Comparison of ENCODE assay signal across 3 cellular contexts in the genomic region with DNA sequence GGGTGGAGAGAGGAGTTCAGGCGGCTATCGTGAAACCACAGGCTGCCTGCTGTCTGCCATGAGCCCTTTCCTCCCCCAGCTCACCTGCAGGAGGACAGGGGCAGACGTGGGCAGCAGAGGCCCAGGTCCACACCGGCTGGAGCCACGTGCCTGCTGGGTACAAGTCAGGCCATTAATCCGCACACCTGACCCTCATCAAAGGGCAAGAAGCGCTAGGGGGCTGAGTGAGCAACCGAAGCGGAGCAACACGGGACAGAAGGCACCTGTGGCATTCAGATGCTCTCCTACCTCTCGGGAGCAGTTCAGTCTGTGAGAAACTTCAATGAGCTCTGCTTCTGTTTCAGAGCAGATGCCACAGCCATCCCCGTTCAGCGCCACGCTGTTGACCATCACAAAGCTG.
TF ChIP-seq lines count a peak whose summit lies in the region.

No MANE protein-coding gene starts in this region.

TF ChIP-seq in GM12891, 5 proteins besides CTCF, POLR2A, EP300 and RAD21:
- TF ChIP-seq POU2F2 (IDR thresholded peaks at IDR 0.05; ENCODE audit: low read depth, low read length) (no peak), SPI1 (IDR thresholded peaks at IDR 0.05; ENCODE audit: low read depth, low read length) (no peak), POLR2AphosphoS5 (IDR thresholded peaks at IDR 0.05; ENCODE audit: low read depth, low read length) (no peak), TAF1 (IDR thresholded peaks at IDR 0.05; ENCODE audit: low read depth, low read length) (no peak), PAX5 (IDR thresholded peaks at IDR 0.05; ENCODE audit: insufficient read depth, low read length, severe bottlenecking) (no peak)

TF ChIP-seq in IMR-90, 13 proteins besides CTCF, POLR2A, EP300 and RAD21:
- TF ChIP-seq CHD1 (IDR thresholded peaks at IDR 0.05; ENCODE audit: low read depth, low read length) (no peak), CEBPB (IDR thresholded peaks at IDR 0.05; ENCODE audit: low read depth, low read length) (no peak), USF2 (IDR thresholded peaks at IDR 0.05; ENCODE audit: low read depth, low read length) (no peak), MAFK (IDR thresholded peaks at IDR 0.05; ENCODE audit: low read depth, low read length) (no peak), NFE2L2 (IDR thresholded peaks at IDR 0.05; ENCODE audit: low read depth, low read length) (no peak), FOS (IDR thresholded peaks at IDR 0.05; ENCODE audit: low read depth, low read length) (no peak), MAZ (IDR thresholded peaks at IDR 0.05; ENCODE audit: borderline replicate concordance, low read depth, low read length) (no peak), SMC3 (IDR thresholded peaks at IDR 0.05; ENCODE audit: low read depth, low read length) (no peak), RCOR1 (IDR thresholded peaks at IDR 0.05; ENCODE audit: insufficient replicate concordance, low read length) (no peak), RFX5 (IDR thresholded peaks at IDR 0.05; ENCODE audit: low read depth, low read length) (no peak), BHLHE40 (IDR thresholded peaks at IDR 0.05; ENCODE audit: low read depth, low read length) (no peak), MXI1 (IDR thresholded peaks at IDR 0.05; ENCODE audit: borderline replicate concordance, low read depth, low read length) (no peak)
- TF ChIP-seq, protein P1, sequence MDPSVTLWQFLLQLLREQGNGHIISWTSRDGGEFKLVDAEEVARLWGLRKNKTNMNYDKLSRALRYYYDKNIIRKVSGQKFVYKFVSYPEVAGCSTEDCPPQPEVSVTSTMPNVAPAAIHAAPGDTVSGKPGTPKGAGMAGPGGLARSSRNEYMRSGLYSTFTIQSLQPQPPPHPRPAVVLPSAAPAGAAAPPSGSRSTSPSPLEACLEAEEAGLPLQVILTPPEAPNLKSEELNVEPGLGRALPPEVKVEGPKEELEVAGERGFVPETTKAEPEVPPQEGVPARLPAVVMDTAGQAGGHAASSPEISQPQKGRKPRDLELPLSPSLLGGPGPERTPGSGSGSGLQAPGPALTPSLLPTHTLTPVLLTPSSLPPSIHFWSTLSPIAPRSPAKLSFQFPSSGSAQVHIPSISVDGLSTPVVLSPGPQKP (IDR thresholded peaks at IDR 0.05; ENCODE audit: borderline replicate concordance, low read depth, low read length), result no peak

TF ChIP-seq in H1, 55 proteins besides CTCF, POLR2A, EP300 and RAD21:
- no peak for TF ChIP-seq CBX8 (IDR thresholded peaks at IDR 0.05; ENCODE audit: borderline replicate concordance, low read depth, low read length)
- TF ChIP-seq, protein P2, sequence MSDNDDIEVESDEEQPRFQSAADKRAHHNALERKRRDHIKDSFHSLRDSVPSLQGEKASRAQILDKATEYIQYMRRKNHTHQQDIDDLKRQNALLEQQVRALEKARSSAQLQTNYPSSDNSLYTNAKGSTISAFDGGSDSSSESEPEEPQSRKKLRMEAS (IDR thresholded peaks at IDR 0.05), result 0 out of 2 replicates have a peak, but pooled peaks have one; percentile 28
